Comparison of ENCODE assay signal across 19 cellular contexts in the genomic region with DNA sequence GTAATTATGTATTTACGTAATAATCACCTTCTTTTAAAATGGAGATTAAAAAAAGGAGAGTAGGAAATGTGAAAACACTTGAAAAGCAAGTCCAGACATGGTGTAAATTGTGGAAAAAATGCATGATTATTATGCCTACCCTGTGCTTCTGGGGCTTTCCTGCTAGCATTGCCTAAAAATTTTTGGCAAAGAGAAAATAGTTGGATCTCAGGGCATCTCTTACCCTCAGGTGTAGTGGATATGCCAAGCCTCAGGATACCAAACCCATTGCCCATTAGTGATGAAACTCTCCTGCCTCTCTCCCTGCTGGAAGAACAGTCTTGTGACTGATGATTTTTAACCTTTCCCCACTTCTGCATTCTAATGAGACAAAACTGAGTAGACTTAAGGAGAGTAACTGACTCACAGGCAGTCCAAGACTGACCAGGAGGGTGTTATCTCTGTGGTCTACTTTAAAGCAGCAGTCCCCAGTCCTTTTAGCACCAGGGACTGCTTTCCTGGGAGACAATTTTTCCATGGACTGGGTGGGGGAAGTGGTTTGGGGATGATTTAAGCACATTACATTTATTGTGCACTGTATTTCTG.
DNase-seq lines count a peak whose midpoint lies in the region; ATAC-seq, FAIRE-seq and TF ChIP-seq lines count a peak whose summit lies in the region.
"Had no signal": no experiment of that assay in that cellular context is flagged by ENCODE, and none has a peak within 500 bp of the region (broad histone marks: within the 10 kb centered on the region; RNA-seq: fewer than 3 reads in every experiment).

No MANE protein-coding gene starts in this region.

- H2AK5ac ChIP-seq in IMR-90 (ENCODE audit: low read depth, low read length), result no peak overlapping the region

- H4K91ac ChIP-seq in IMR-90 (ENCODE audit: insufficient read depth, low read depth, low read length), result no peak overlapping the region

- H3K9me1 ChIP-seq in IMR-90 (ENCODE audit: insufficient read depth, low read length), result no peaks in the 10 kb centered on the region

- H3K27me3 ChIP-seq in IMR-90 (ENCODE audit: control insufficient read depth, insufficient read depth, low read length), result no peaks in the 10 kb centered on the region
- H3K27me3 ChIP-seq in astrocyte (ENCODE audit: insufficient read depth, low read length), result no peaks in the 10 kb centered on the region
- H3K27me3 ChIP-seq in foreskin keratinocyte, result no peaks in the 10 kb centered on the region

- in situ Hi-C loops in IMR-90 (cut with MboI; ENCODE audit: low sequenced_read_pairs), result no loop called here

- H3K9me3 Mint-ChIP-seq in astrocyte (ENCODE audit: unreplicated experiment), result no peaks in the 10 kb centered on the region

- TF ChIP-seq POLR2A in GM12891 (IDR thresholded peaks at IDR 0.05; ENCODE audit: low read depth, low read length), result no peak
- no peak for TF ChIP-seq POLR2A in IMR-90 (IDR thresholded peaks at IDR 0.05; ENCODE audit: low read depth, low read length)

- no CpG with 5 or more reads among the region's 1 CpG for WGBS in IMR-90 (ENCODE audit: extremely low coverage in 2 of 2, insufficient read length in 1 of 2), 2 experiments

- POLR2A ChIA-PET in IMR-90 (lab: Charles Lee; ENCODE audit: unreplicated experiment), result no interaction called here

- no peak overlapping the region for H2BK5ac ChIP-seq in IMR-90 (ENCODE audit: low read depth, low read length, poor library complexity, severe bottlenecking)

- H3K79me1 ChIP-seq in IMR-90 (ENCODE audit: low read depth in 1 of 2, low read length in 2 of 2), result no peaks in the 10 kb centered on the region

- no peak overlapping the region for H3K14ac ChIP-seq in IMR-90 (replicated peaks; ENCODE audit: low read depth, low read length)

- no peaks in the 10 kb centered on the region for H3K27me3 Mint-ChIP-seq in astrocyte (ENCODE audit: low read depth, unreplicated experiment)

- peaks cover 2% of the 10 kb centered on the region for H3K4me1 ChIP-seq in IMR-90 (ENCODE audit: control insufficient read depth, insufficient read depth, low read length)
- H3K4me1 ChIP-seq in astrocyte (ENCODE audit: insufficient read depth, low read length), result no peaks in the 10 kb centered on the region
- peaks cover 29% of the 10 kb centered on the region for H3K4me1 ChIP-seq in foreskin keratinocyte

- H2BK20ac ChIP-seq in IMR-90 (ENCODE audit: low read depth, low read length), result no peak overlapping the region

- H3K9ac ChIP-seq in IMR-90 (ENCODE audit: low read depth, low read length), result no peak overlapping the region
- H3K9ac ChIP-seq in astrocyte (ENCODE audit: low read length), result no peak overlapping the region

- H4K8ac ChIP-seq in IMR-90 (ENCODE audit: low read depth in 2 of 2, low read length in 2 of 2), result no peak overlapping the region

- H3K18ac ChIP-seq in IMR-90 (ENCODE audit: low read depth, low read length), result no peak overlapping the region

- no TSS peak for BruUV-seq in IMR-90 (replicated peaks; lab: Mats Ljungman, UMichigan)

- no peak overlapping the region for H4K5ac ChIP-seq in IMR-90 (ENCODE audit: low read depth, low read length)

- no peaks in the 10 kb centered on the region for H3K79me2 ChIP-seq in astrocyte (ENCODE audit: insufficient read depth, low read length)

- no peak overlapping the region for H3K4me3 Mint-ChIP-seq in astrocyte (ENCODE audit: unreplicated experiment)

- CTCF ChIA-PET in IMR-90 (lab: Yijun Ruan, JAX), result no interaction called here

- no peak overlapping the region for H3K27ac Mint-ChIP-seq in astrocyte (ENCODE audit: unreplicated experiment)

- no peak overlapping the region for H2BK15ac ChIP-seq in IMR-90 (ENCODE audit: low read depth, low read length)

- no peak overlapping the region for H3K4ac ChIP-seq in IMR-90 (ENCODE audit: low read depth, low read length)

- H4K20me1 ChIP-seq in IMR-90 (ENCODE audit: insufficient read depth, low read length), result no peaks in the 10 kb centered on the region
- H4K20me1 ChIP-seq in astrocyte (ENCODE audit: insufficient read depth, low read length), result no peaks in the 10 kb centered on the region

- no peak overlapping the region for H2AFZ ChIP-seq in IMR-90 (replicated peaks; ENCODE audit: low read length, poor library complexity)
- no peak overlapping the region for H2AFZ ChIP-seq in astrocyte (ENCODE audit: low read depth, low read length)

- H3K36me3 ChIP-seq in IMR-90 (ENCODE audit: control insufficient read depth, insufficient read depth, low read length), result no peaks in the 10 kb centered on the region; the same call in 1 of the 2 replicates
- no peaks in the 10 kb centered on the region for H3K36me3 ChIP-seq in astrocyte (ENCODE audit: insufficient read depth, low read length)

- no peak for FAIRE-seq in GM12891 (lab: Jason Lieb, UNC)
- no peak for FAIRE-seq in astrocyte (lab: Jason Lieb, UNC)
- FAIRE-seq: A549 had no signal

- H3K23ac ChIP-seq in IMR-90 (ENCODE audit: low read depth, low read length), result no peak overlapping the region

- H3K4me3 ChIP-seq in IMR-90 (ENCODE audit: insufficient read depth, low read depth, low read length) (no peak overlapping the region), astrocyte (ENCODE audit: insufficient read depth, low read depth, low read length) (no peak overlapping the region)
- H3K4me3 ChIP-seq: A549 had no signal

- ATAC-seq in IMR-90 (ENCODE audit: low read depth) (no peak), foreskin keratinocyte (peak; percentile 49), GM21825 (IDR thresholded peaks at IDR 0.05; ENCODE audit: unreplicated experiment) (no peak), HG02623 (IDR thresholded peaks at IDR 0.05; ENCODE audit: unreplicated experiment) (no peak), Right ventricle myocardium inferior (no peak), HG02610 (IDR thresholded peaks at IDR 0.05; ENCODE audit: unreplicated experiment) (no peak)
- ATAC-seq: A549 had no signal

- peaks cover 6% of the 10 kb centered on the region for H3K4me1 Mint-ChIP-seq in astrocyte (ENCODE audit: low read depth, unreplicated experiment)

- H2AK9ac ChIP-seq in IMR-90 (replicated peaks; ENCODE audit: low read depth, low read length, poor library complexity), result no peak overlapping the region

- DNase-seq in GM12891 (ENCODE audit: insufficient read length, low spot score), result no peak
- peak; percentile 37 for DNase-seq in IMR-90
- DNase-seq in astrocyte (ENCODE audit: low read depth), result peak; percentile 72
- DNase-seq in foreskin keratinocyte, result peak; percentile 62 to 84
- no peak for DNase-seq in Right ventricle myocardium inferior (ENCODE audit: missing footprints)
- DNase-seq: DMS 273 treated with DMSO at 0.1 percent for 48 hours, GDM1, GOT3, Kasumi-1, MV-4-11, NCI-H1436 treated with DMSO at 0.1 percent for 48 hours, NCI-H2081 treated with DMSO at 0.1 percent for 48 hours, NCI-H524 treated with DMSO at 0.1 percent for 48 hours, SW 1271 had no signal

- H2BK120ac ChIP-seq in IMR-90 (ENCODE audit: low read depth, low read length), result no peak overlapping the region

- TF ChIP-seq CTCF in IMR-90 (conservative IDR thresholded peaks at IDR 0.05; ENCODE audit: low read depth, low read length) (no peak), astrocyte (IDR thresholded peaks at IDR 0.05; ENCODE audit: insufficient read depth, low read depth, low read length) (no peak), foreskin keratinocyte (conservative IDR thresholded peaks at IDR 0.05) (no peak)

- no peak overlapping the region for H3K56ac ChIP-seq in IMR-90 (ENCODE audit: extremely low read depth, insufficient read depth, low read length)

- dilution Hi-C loops in IMR-90 (cut with HindIII; ENCODE audit: low sequenced_read_pairs, unreplicated experiment), result no loop called here

- intact Hi-C loops in IMR-90 (cut with micrococcal nuclease) (no loop called here), Right ventricle myocardium inferior (cut with DNase I) (no loop called here)

- H3K36me3 Mint-ChIP-seq in astrocyte (ENCODE audit: low read depth, unreplicated experiment), result no peaks in the 10 kb centered on the region

- H3K9me3 ChIP-seq in IMR-90 (ENCODE audit: control insufficient read depth, insufficient read depth, low read length) (no peaks in the 10 kb centered on the region), astrocyte (ENCODE audit: insufficient read depth, low read depth, low read length) (no peaks in the 10 kb centered on the region)
- H3K9me3 ChIP-seq: A549 had no signal

- H3K27ac ChIP-seq in IMR-90 (ENCODE audit: insufficient read depth, low read length) (no peak overlapping the region), astrocyte (ENCODE audit: low read depth, low read length) (no peak overlapping the region), foreskin keratinocyte (no peak overlapping the region)
- H3K27ac ChIP-seq: C4-2B had no signal

- H3K4me2 ChIP-seq in IMR-90 (ENCODE audit: low read depth, low read length) (no peak overlapping the region), astrocyte (ENCODE audit: low read length) (no peak overlapping the region)
- H3K4me2 ChIP-seq: A549 had no signal

- no peak for TF ChIP-seq RAD21 in IMR-90 (IDR thresholded peaks at IDR 0.05; ENCODE audit: low read length)

TF ChIP-seq in GM12891, 5 proteins besides CTCF, POLR2A, EP300 and RAD21:
- TF ChIP-seq POU2F2 (IDR thresholded peaks at IDR 0.05; ENCODE audit: low read depth, low read length) (no peak), TAF1 (IDR thresholded peaks at IDR 0.05; ENCODE audit: low read depth, low read length) (no peak), SPI1 (IDR thresholded peaks at IDR 0.05; ENCODE audit: low read depth, low read length) (peak; percentile 27; the same call in 1 of the 2 replicates)

TF ChIP-seq in IMR-90, 13 proteins besides CTCF, POLR2A, EP300 and RAD21 (continues in another document):
- TF ChIP-seq FOS (IDR thresholded peaks at IDR 0.05; ENCODE audit: low read depth, low read length) (no peak), MAZ (IDR thresholded peaks at IDR 0.05; ENCODE audit: borderline replicate concordance, low read depth, low read length) (no peak), CEBPB (IDR thresholded peaks at IDR 0.05; ENCODE audit: low read depth, low read length) (no peak), RCOR1 (IDR thresholded peaks at IDR 0.05; ENCODE audit: insufficient replicate concordance, low read length) (no peak), SMC3 (IDR thresholded peaks at IDR 0.05; ENCODE audit: low read depth, low read length) (no peak)
- TF ChIP-seq, protein P1, sequence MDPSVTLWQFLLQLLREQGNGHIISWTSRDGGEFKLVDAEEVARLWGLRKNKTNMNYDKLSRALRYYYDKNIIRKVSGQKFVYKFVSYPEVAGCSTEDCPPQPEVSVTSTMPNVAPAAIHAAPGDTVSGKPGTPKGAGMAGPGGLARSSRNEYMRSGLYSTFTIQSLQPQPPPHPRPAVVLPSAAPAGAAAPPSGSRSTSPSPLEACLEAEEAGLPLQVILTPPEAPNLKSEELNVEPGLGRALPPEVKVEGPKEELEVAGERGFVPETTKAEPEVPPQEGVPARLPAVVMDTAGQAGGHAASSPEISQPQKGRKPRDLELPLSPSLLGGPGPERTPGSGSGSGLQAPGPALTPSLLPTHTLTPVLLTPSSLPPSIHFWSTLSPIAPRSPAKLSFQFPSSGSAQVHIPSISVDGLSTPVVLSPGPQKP (IDR thresholded peaks at IDR 0.05; ENCODE audit: borderline replicate concordance, low read depth, low read length), result no peak

Comparison
In these comparisons a context has a peak if more than half of its experiments do, and no peak if none do; other contexts are left out.
1. DNase-seq: peak in IMR-90 (single experiment), astrocyte (single experiment) and foreskin keratinocyte (2 of 2); none in GM12891 (single experiment) and Right ventricle myocardium inferior (single experiment).